8 cellular contexts compared by ENCODE assay signal in the genomic region with DNA sequence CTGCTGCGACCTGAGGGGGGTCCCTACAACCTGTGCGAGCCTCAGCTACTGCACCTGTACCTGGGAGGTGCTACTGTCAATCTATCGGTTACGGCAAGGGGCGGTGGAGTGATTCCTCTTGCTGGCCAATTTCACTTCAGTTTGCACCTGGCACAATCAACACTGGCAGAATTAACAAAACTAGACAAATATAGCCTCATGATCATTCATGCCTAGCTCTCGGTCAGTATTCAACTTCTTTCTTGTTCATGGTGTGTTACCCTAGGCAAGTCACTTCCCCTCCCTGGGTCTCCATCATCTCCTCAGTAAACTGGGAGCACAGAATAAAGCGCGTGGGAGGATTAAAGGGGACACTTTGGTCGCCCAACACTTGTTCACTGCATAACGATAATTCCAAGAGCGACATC. TPM values are rescaled to one million over a fixed set of nuclear protein-coding genes. Genes with fewer than 3 reads are reported as not detected.
A peak's percentile ranks its signal among the peaks of the same experiment; 100 is the strongest.
DNase-seq lines count a peak whose midpoint lies in the region; ATAC-seq and TF ChIP-seq lines count a peak whose summit lies in the region.

No MANE protein-coding gene starts in this region.

- DNase-seq in GM06990 (ENCODE audit: extremely low read depth, insufficient read length) (no peak), caudate nucleus (lab: John Stamatoyannopoulos, UW) (no peak), left lobe of liver (ENCODE audit: low spot score) (no peak)
- DNase-seq in naive thymus-derived CD4-positive, alpha-beta T cell = peak in 2 of 9 donors; percentile 8 to 22

- H3K9me3 ChIP-seq in HUES64 (ENCODE audit: insufficient read depth, low read depth, low read length) = no peaks in the 10 kb centered on the region
- no peaks in the 10 kb centered on the region for H3K9me3 ChIP-seq in naive thymus-derived CD4-positive, alpha-beta T cell (ENCODE audit: control insufficient read depth in 2 of 3, low read length in 3 of 3)

- POLR2A ChIA-PET in naive thymus-derived CD4-positive, alpha-beta T cell (lab: Charles Lee) = interaction anchor here (0.6 to 5.0 kb wide), 6 partner anchors 9 to 261 kb away, joined by 3 to 56 read pairs (median 4); a partner anchor contains a TSS

- TF ChIP-seq CTCF in GM06990 (IDR thresholded peaks at IDR 0.05; ENCODE audit: insufficient read depth, low read length, poor library complexity, severe bottlenecking) = no peak

- H3K36me3 Mint-ChIP-seq in naive thymus-derived CD4-positive, alpha-beta T cell = peaks cover 0 to 13% (median 5%) of the 10 kb centered on the region in 5 donors

- H3K27me3 ChIP-seq in GM06990 (replicated peaks; ENCODE audit: control insufficient read depth, insufficient read depth, low read length) (no peaks in the 10 kb centered on the region), HUES64 (ENCODE audit: insufficient read depth, low read length) (no peaks in the 10 kb centered on the region)
- no peaks in the 10 kb centered on the region for H3K27me3 ChIP-seq in naive thymus-derived CD4-positive, alpha-beta T cell (ENCODE audit: control insufficient read depth in 2 of 2, insufficient read depth in 2 of 2, low read length in 2 of 2)

- peak overlapping the region; percentile 95 to 100 (median 98) for H3K4me3 Mint-ChIP-seq in naive thymus-derived CD4-positive, alpha-beta T cell

- peaks cover 42 to 61% (median 53%) of the 10 kb centered on the region in 7 donors for H3K4me1 Mint-ChIP-seq in naive thymus-derived CD4-positive, alpha-beta T cell

- peaks cover 34% of the 10 kb centered on the region for H3K4me1 ChIP-seq in HUES64 (ENCODE audit: insufficient read depth, low read length)
- peaks cover 22 to 30% of the 10 kb centered on the region in 2 donors for H3K4me1 ChIP-seq in naive thymus-derived CD4-positive, alpha-beta T cell (ENCODE audit: control insufficient read depth in 2 of 2, insufficient read depth in 2 of 2, low read length in 2 of 2)

- peaks cover 0 to 2% (median 0%) of the 10 kb centered on the region in 11 donors for H3K9me3 Mint-ChIP-seq in naive thymus-derived CD4-positive, alpha-beta T cell

- 2% methylated on average over 11 of the region's 11 CpGs for WGBS in HUES64

- H3K27ac Mint-ChIP-seq in naive thymus-derived CD4-positive, alpha-beta T cell = peak overlapping the region; percentile 86 to 98 (median 96)

- H3K27ac ChIP-seq in HUES64 (ENCODE audit: low read depth, low read length) (peak overlapping the region; percentile 91), caudate nucleus (ENCODE audit: low read depth, low read length) (peak overlapping the region; percentile 50)
- peak overlapping the region; percentile 83 for H3K27ac ChIP-seq in naive thymus-derived CD4-positive, alpha-beta T cell (ENCODE audit: low read depth, low read length)

- peak overlapping the region; percentile 90 for H3K4me3 ChIP-seq in GM06990 (replicated peaks; ENCODE audit: low read depth, low read length)
- H3K4me3 ChIP-seq in HUES64 (ENCODE audit: low read length) = peak overlapping the region; percentile 86
- H3K4me3 ChIP-seq in naive thymus-derived CD4-positive, alpha-beta T cell (ENCODE audit: low read length) = peak overlapping the region; percentile 94

- H3K36me3 ChIP-seq in GM06990 (ENCODE audit: control insufficient read depth, insufficient read depth, low read length) (peaks cover 7% of the 10 kb centered on the region), HUES64 (ENCODE audit: insufficient read depth, low read length) (peaks cover 32% of the 10 kb centered on the region)
- H3K36me3 ChIP-seq in naive thymus-derived CD4-positive, alpha-beta T cell (ENCODE audit: control insufficient read depth in 2 of 3, insufficient read depth in 3 of 3, low read length in 3 of 3) = peaks cover 0 to 25% (median 0%) of the 10 kb centered on the region in 3 experiments

- CTCF ChIA-PET in naive thymus-derived CD4-positive, alpha-beta T cell (lab: Charles Lee) = interaction anchor here (0.7 kb wide), 1 partner anchor 220 kb away, joined by 3 read pairs; no protein-coding TSS in a partner anchor

- H3K27me3 Mint-ChIP-seq in naive thymus-derived CD4-positive, alpha-beta T cell = no peaks in the 10 kb centered on the region

- ATAC-seq in naive thymus-derived CD4-positive, alpha-beta T cell = no peak
- ATAC-seq in HG03108 (IDR thresholded peaks at IDR 0.05; ENCODE audit: unreplicated experiment) = no peak
- no peak for ATAC-seq in HG03045 (IDR thresholded peaks at IDR 0.05; ENCODE audit: unreplicated experiment)
- no peak for ATAC-seq in left lobe of liver
- no peak for ATAC-seq in GM19467 (IDR thresholded peaks at IDR 0.05; ENCODE audit: unreplicated experiment)

- peak overlapping the region; percentile 94 for H3K9ac ChIP-seq in HUES64 (ENCODE audit: low read depth, low read length)

- intact Hi-C loops in naive thymus-derived CD4-positive, alpha-beta T cell (cut with micrococcal nuclease) = loop anchor here (1.0 to 10.0 kb wide), 20 partner anchors 51 to 962 kb away; a partner anchor contains a TSS

RNA-seq across cellular contexts. Expression of a gene that starts 0.6 kb away (rescaled TPM):
- 19.6 TPM for polyA plus RNA-seq in HUES64 (2013, experiment 1 of 2)
- polyA plus RNA-seq in HUES64 (2013, experiment 2 of 2) = 23.6 TPM
- total RNA-seq in naive thymus-derived CD4-positive, alpha-beta T cell = 10 to 100 TPM; 16.7 to 31.5 (median 19.3) TPM
- polyA plus RNA-seq in naive thymus-derived CD4-positive, alpha-beta T cell = 10 to 100 TPM in 1 of 2 donors, 1 to 10 TPM in 1; 9.4 to 11.5 TPM
- total RNA-seq in left lobe of liver = 5.1 TPM

RNA-seq across cellular contexts. Expression of a gene that starts 0.9 kb away (rescaled TPM):
- 42.1 TPM for polyA plus RNA-seq in HUES64 (2013, experiment 1 of 2)
- 46.2 TPM for polyA plus RNA-seq in HUES64 (2013, experiment 2 of 2)
- 100 to 1,000 TPM; 154 to 297 (median 205) TPM for total RNA-seq in naive thymus-derived CD4-positive, alpha-beta T cell
- polyA plus RNA-seq in naive thymus-derived CD4-positive, alpha-beta T cell = 10 to 100 TPM in 1 of 2 donors, 1 to 10 TPM in 1; 5.6 to 26.2 TPM
- 28.9 TPM for total RNA-seq in left lobe of liver

RNA-seq across cellular contexts. Expression of a gene that starts 48.0 kb away (rescaled TPM):
- polyA plus RNA-seq in HUES64 (2013, experiment 1 of 2) = 5.5 TPM
- polyA plus RNA-seq in HUES64 (2013, experiment 2 of 2) = 7.0 TPM
- 1 to 10 TPM in 4 of 5 experiments, under 1 TPM in 1; 0.44 to 6.6 (median 3.2) TPM for total RNA-seq in naive thymus-derived CD4-positive, alpha-beta T cell
- polyA plus RNA-seq in naive thymus-derived CD4-positive, alpha-beta T cell = under 1 TPM; 0.18 to 0.66 TPM
- 1.3 TPM for total RNA-seq in left lobe of liver
